Comparison of ENCODE assay signal across 32 cellular contexts in genomic region chr17:62753562-62753961, GRCh38. TPM values are rescaled to one million over a fixed set of nuclear protein-coding genes. Genes with fewer than 3 reads are reported as not detected.
"Had no signal": no experiment of that assay in that cellular context is flagged by ENCODE, and none has a peak within 500 bp of the region (broad histone marks: within the 10 kb centered on the region; RNA-seq: fewer than 3 reads in every experiment).

No MANE protein-coding gene starts in this region.

- H3K27me3 ChIP-seq: pancreas, stomach, testis, thyroid gland, upper lobe of right lung, uterus had no signal

- H3K36me3 ChIP-seq: left ventricle myocardium inferior, pancreas, prostate gland, stomach, thyroid gland, transverse colon, upper lobe of right lung, uterus had no signal

- DNase-seq: hypothalamus; immature natural killer cell; left ventricle myocardium inferior; mesendoderm; midbrain; mucosa of descending colon; naive thymus-derived CD4-positive, alpha-beta T cell; nucleus accumbens; pancreas; posterior cingulate gyrus; retina; right cardiac atrium; stimulated activated CD4-positive, alpha-beta T cell treated with anti-CD3 and anti-CD28 coated beads, Interleukin-12 subunit alpha, Interleukin-12 subunit beta, amount 100 ng/mL, for 4 hours; stimulated activated CD4-positive, alpha-beta T cell treated with anti-CD3 and anti-CD28 coated beads, Interleukin-15, amount 100 ng/mL, for 24 hours; stimulated activated CD4-positive, alpha-beta T cell treated with anti-CD3 and anti-CD28 coated beads, Interleukin-2, amount 100 ng/mL, for 24 hours; stimulated activated CD4-positive, alpha-beta T cell treated with anti-CD3 and anti-CD28 coated beads, Interleukin-4, amount 100 ng/mL, for 1 hour; stimulated activated naive B cell treated with anti-CD40 and anti-IgM and Interleukin-4, amounts not matched to agents 10 μg/mL and 1 μg/mL and 100 μg/mL, for 72 hours; stimulated activated naive CD8-positive, alpha-beta T cell treated with anti-CD3 and anti-CD28 coated beads, Interleukin-15, Interleukin-2, amounts not matched to agents 100 U/mL and 50 U/mL, for 24 hours; stomach; testis; thyroid gland; transverse colon; upper lobe of right lung; uterus had no signal

- H3K4me1 Mint-ChIP-seq: immature natural killer cell; neural crest cell; stimulated activated naive B cell treated with anti-CD40 and anti-IgM and Interleukin-4, amounts not matched to agents 10 μg/mL and 1 μg/mL and 100 μg/mL, for 72 hours had no signal

- H3K4me1 ChIP-seq: pancreas, prostate gland, testis, thyroid gland, transverse colon, upper lobe of right lung, uterus had no signal

- H3K27ac ChIP-seq: left ventricle myocardium inferior, pancreas, prostate gland, skin epidermis, stomach, testis, thyroid gland, upper lobe of right lung had no signal

- ATAC-seq: mucosa of descending colon; naive thymus-derived CD4-positive, alpha-beta T cell; natural killer cell treated with Interleukin-12 subunit alpha and Interleukin-12 subunit beta and Interleukin-15 and Interleukin-18, amount 100 ng/mL, for 72 hours; pancreas; stimulated activated naive B cell treated with anti-CD40 and anti-IgM and Interleukin-4, amounts not matched to agents 10 μg/mL and 1 μg/mL and 100 μg/mL, for 72 hours; stimulated activated naive CD8-positive, alpha-beta T cell treated with anti-CD3 and anti-CD28 coated beads, Interleukin-15, Interleukin-2, amounts not matched to agents 100 U/mL and 50 U/mL, for 24 hours had no signal

- H3K27me3 Mint-ChIP-seq: natural killer cell treated with Interleukin-12 subunit alpha and Interleukin-12 subunit beta and Interleukin-15 and Interleukin-18, amount 100 ng/mL, for 72 hours; stimulated activated naive B cell treated with anti-CD40 and anti-IgM and Interleukin-4, amounts not matched to agents 10 μg/mL and 1 μg/mL and 100 μg/mL, for 72 hours had no signal

- H3K4me3 Mint-ChIP-seq: immature natural killer cell; naive thymus-derived CD4-positive, alpha-beta T cell; natural killer cell treated with Interleukin-12 subunit alpha and Interleukin-12 subunit beta and Interleukin-15 and Interleukin-18, amount 100 ng/mL, for 72 hours; neural crest cell; stimulated activated naive B cell treated with anti-CD40 and anti-IgM and Interleukin-4, amounts not matched to agents 10 μg/mL and 1 μg/mL and 100 μg/mL, for 72 hours had no signal

- FAIRE-seq: islet of Langerhans, pancreas had no signal

- H3K9me3 ChIP-seq: left ventricle myocardium inferior, mucosa of descending colon, pancreas, prostate gland, stomach, testis, thyroid gland, transverse colon, upper lobe of right lung, uterus had no signal

- H3K36me3 Mint-ChIP-seq: immature natural killer cell; naive thymus-derived CD4-positive, alpha-beta T cell; natural killer cell treated with Interleukin-12 subunit alpha and Interleukin-12 subunit beta and Interleukin-15 and Interleukin-18, amount 100 ng/mL, for 72 hours; stimulated activated naive B cell treated with anti-CD40 and anti-IgM and Interleukin-4, amounts not matched to agents 10 μg/mL and 1 μg/mL and 100 μg/mL, for 72 hours had no signal

- H3K4me3 ChIP-seq: left ventricle myocardium inferior, lung, mucosa of descending colon, pancreas, prostate gland, skin epidermis, stomach, testis, thyroid gland, transverse colon, upper lobe of right lung, uterus had no signal

- H3K27ac Mint-ChIP-seq: natural killer cell treated with Interleukin-12 subunit alpha and Interleukin-12 subunit beta and Interleukin-15 and Interleukin-18, amount 100 ng/mL, for 72 hours; stimulated activated naive B cell treated with anti-CD40 and anti-IgM and Interleukin-4, amounts not matched to agents 10 μg/mL and 1 μg/mL and 100 μg/mL, for 72 hours had no signal

- H3K9me3 Mint-ChIP-seq: immature natural killer cell; naive thymus-derived CD4-positive, alpha-beta T cell; natural killer cell treated with Interleukin-12 subunit alpha and Interleukin-12 subunit beta and Interleukin-15 and Interleukin-18, amount 100 ng/mL, for 72 hours; neural crest cell; stimulated activated naive B cell treated with anti-CD40 and anti-IgM and Interleukin-4, amounts not matched to agents 10 μg/mL and 1 μg/mL and 100 μg/mL, for 72 hours had no signal

RNA-seq across cellular contexts. Expression of gene MARCHF10, which starts 54.6 kb away (rescaled TPM):
- total RNA-seq: left ventricle myocardium inferior; lower leg skin; myocyte; natural killer cell treated with Interleukin-12 subunit alpha and Interleukin-12 subunit beta and Interleukin-15 and Interleukin-18, amount 100 ng/mL, for 72 hours; right cardiac atrium; upper lobe of right lung had no signal
